Comparison of ENCODE assay signal across 16 cellular contexts in the genomic region with DNA sequence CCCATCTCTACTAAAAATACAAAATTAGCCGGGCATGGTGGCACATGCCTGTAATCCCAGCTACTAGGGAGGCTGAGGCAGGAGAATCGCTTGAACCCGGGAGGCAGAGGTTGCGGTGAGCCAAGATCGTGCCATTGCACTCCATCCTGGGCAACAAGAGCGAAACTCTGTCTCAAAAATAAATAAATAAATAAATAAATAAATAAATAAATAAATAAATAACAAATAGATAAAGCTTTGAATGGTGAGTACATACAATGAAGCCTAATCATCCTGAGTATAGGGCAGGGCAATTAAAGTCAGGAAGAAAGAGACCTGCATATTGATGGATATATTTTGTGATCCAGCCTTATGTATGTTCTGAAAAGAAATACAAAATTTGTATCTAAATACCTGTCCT. TPM values are rescaled to one million over a fixed set of nuclear protein-coding genes. Genes with fewer than 3 reads are reported as not detected.
"Had no signal": no experiment of that assay in that cellular context is flagged by ENCODE, and none has a peak within 500 bp of the region (broad histone marks: within the 10 kb centered on the region; RNA-seq: fewer than 3 reads in every experiment).

No MANE protein-coding gene starts in this region.

RNA-seq across cellular contexts. Expression of a gene that starts 4.1 kb away (rescaled TPM):
- total RNA-seq: left lung; lower lobe of right lung; mammary epithelial cell; mucosa of gallbladder; natural killer cell treated with Interleukin-12 subunit alpha and Interleukin-12 subunit beta and Interleukin-15 and Interleukin-18, amount 100 ng/mL, for 72 hours; omental fat pad; progenitor cell of endocrine pancreas; pulmonary artery endothelial cell; skeletal muscle tissue; smooth muscle cell; temporal lobe; tibial nerve; ureter; uterus had no signal
- polyA plus RNA-seq: immature natural killer cell, mammary epithelial cell, neural cell, smooth muscle cell had no signal

RNA-seq across cellular contexts. Expression of a gene that starts 48.5 kb away (rescaled TPM):
- polyA plus RNA-seq: neural cell had no signal
